In genomic region chrX:25154168-25154567, GRCh38 we compare ENCODE assay signal across 23 cellular contexts.
"Had no signal": no experiment of that assay in that cellular context is flagged by ENCODE, and none has a peak within 500 bp of the region (broad histone marks: within the 10 kb centered on the region; RNA-seq: fewer than 3 reads in every experiment).

No MANE protein-coding gene starts in this region.

- FAIRE-seq: colon, K562, TTC549 had no signal

- DNase-seq: activated CD4-positive, alpha-beta memory T cell treated with anti-CD3 and anti-CD28 coated beads for 36 hours; activated CD4-positive, alpha-beta T cell treated with anti-CD3 and anti-CD28 coated beads, Interleukin-2, amount 10 ng/mL, durations not matched to agents 7 days and 5 days; activated CD4-positive, CD25-positive, alpha-beta regulatory T cell; activated CD8-positive, alpha-beta memory T cell treated with anti-CD3 and anti-CD28 coated beads for 24 hours; activated effector memory CD4-positive, alpha-beta T cell treated with anti-CD3 and anti-CD28 coated beads, Interleukin-2, amount 50 U/mL, for 16 hours; activated naive CD4-positive, alpha-beta T cell treated with anti-CD3 and anti-CD28 coated beads for 36 hours; activated T-cell treated with anti-CD3 and anti-CD28 coated beads, Interleukin-2, amount 50 U/mL, for 4 hours; amygdala; cerebellar nuclear complex; Karpas-422; MM.1S; NCI-H146; NCI-H187 treated with DMSO at 0.1 percent for 48 hours; NCI-H2171; NCI-H2227 treated with DMSO at 0.1 percent for 48 hours; NCI-H510A; NCI-H69; T-cell; T-helper 2 cell; T1000 had no signal
